ENCODE assay signal across 8 cellular contexts in the genomic region with DNA sequence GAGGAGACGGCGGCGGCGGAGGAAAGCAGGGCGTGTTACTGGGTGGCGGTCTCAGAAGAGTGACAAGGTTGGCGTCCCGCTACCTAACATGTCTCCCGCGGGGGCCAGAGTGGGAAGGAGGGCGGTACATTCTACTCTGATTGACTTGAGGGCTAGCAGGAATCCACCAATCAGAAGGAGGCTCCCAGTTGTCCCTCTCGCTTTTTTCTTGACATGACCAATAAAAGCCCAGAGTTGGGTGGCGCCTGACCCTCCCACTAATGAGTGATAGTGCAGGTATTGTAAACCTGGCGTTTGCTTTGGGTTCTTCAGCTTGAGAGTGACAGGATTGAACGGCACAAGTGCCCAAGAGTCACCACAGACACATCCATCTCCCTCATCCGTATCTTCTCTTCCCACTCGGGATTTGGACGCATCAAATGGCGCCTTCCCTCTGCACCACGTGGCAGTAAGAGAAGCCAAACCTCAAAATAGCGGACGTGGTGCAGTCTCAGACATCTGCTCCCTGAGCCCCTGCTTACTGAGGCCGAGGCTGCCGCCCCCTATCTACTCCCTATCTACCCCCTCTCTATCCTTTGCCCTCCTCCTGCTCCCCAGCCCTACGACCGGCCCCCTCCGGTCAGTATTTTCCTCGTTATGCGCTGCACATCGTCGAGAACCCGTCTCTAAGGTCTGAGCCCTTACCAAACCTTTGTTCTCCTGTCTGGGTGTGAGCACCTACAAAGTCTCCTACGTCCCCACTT. TPM values are rescaled to one million over a fixed set of nuclear protein-coding genes. Genes with fewer than 3 reads are reported as not detected.
DNase-seq lines count a peak whose midpoint lies in the region; ATAC-seq and TF ChIP-seq lines count a peak whose summit lies in the region.

No MANE protein-coding gene starts in this region.

- peak; percentile 95 for DNase-seq in GM13976 (ENCODE audit: low spot score)
- peak; percentile 94 for DNase-seq in NCI-H1436 treated with DMSO at 0.1 percent for 48 hours (lab: John Stamatoyannopoulos, UW)
- peak; percentile 71 to 94 (median 89) for DNase-seq in T-cell
- DNase-seq in amniotic stem cell (lab: John Stamatoyannopoulos, UW), result peak; percentile 95
- peak; percentile 82 for DNase-seq in left ventricle myocardium superior
- DNase-seq in prostate gland (ENCODE audit: low spot score), result peak; percentile 96

- no peak for TF ChIP-seq POLR2A in prostate gland (IDR thresholded peaks at IDR 0.05)

- TF ChIP-seq CTCF in GM13976 (IDR thresholded peaks at IDR 0.05; ENCODE audit: borderline replicate concordance, control extremely low read depth, extremely low read depth, insufficient read depth, missing control alignments), result no peak
- TF ChIP-seq CTCF in prostate gland (IDR thresholded peaks at IDR 0.05), result peak in 1 of 4 experiments; percentile 24

- under 1% methylated on average over 33 of the region's 33 CpGs for WGBS in prostate gland
- under 1% methylated on average over 33 of the region's 33 CpGs for WGBS in urinary bladder

- H3K4me3 ChIP-seq in prostate gland (peak overlapping the region; percentile 57 to 73), urinary bladder (ENCODE audit: low read depth, low read length) (peak overlapping the region; percentile 60)

- no peaks in the 10 kb centered on the region for H3K27me3 Mint-ChIP-seq in T-cell

- peak overlapping the region; percentile 94 to 99 (median 95) for H3K4me3 Mint-ChIP-seq in T-cell

- no peaks in the 10 kb centered on the region for H3K27me3 ChIP-seq in prostate gland (replicated peaks; ENCODE audit: insufficient read depth)

- H3K27ac ChIP-seq in prostate gland (peak overlapping the region; percentile 89 to 92), urinary bladder (ENCODE audit: low read depth) (no peak overlapping the region)

- POLR2A ChIA-PET in T-cell (lab: Charles Lee), result interaction anchor here (0.6 kb wide), 2 partner anchors 12 to 317 kb away, joined by 3 to 5 read pairs; a partner anchor contains a TSS

- H3K27ac Mint-ChIP-seq in T-cell, result peak overlapping the region; percentile 93

- in situ Hi-C loops in GM13976 (cut with MboI; ENCODE audit: low sequenced_read_pairs, unreplicated experiment), result no loop called here

- ATAC-seq in HG02852 (IDR thresholded peaks at IDR 0.05; ENCODE audit: unreplicated experiment) (peak; percentile 87), T-cell (replicated peaks in 1 of 4) (peak; percentile 91 to 93 (median 92)), left ventricle myocardium superior (peak; percentile 95)

- H3K36me3 ChIP-seq in prostate gland, result no peaks in the 10 kb centered on the region
- H3K36me3 ChIP-seq in urinary bladder (ENCODE audit: insufficient read depth), result no peaks in the 10 kb centered on the region

- H3K4me1 Mint-ChIP-seq in T-cell, result peaks cover 19 to 20% (median 19%) of the 10 kb centered on the region in 3 donors

- H3K9me3 Mint-ChIP-seq in T-cell, result no peaks in the 10 kb centered on the region

- H3K9me3 ChIP-seq in prostate gland, result no peaks in the 10 kb centered on the region

- CTCF ChIA-PET in T-cell (lab: Charles Lee), result no interaction called here

- H3K36me3 Mint-ChIP-seq in T-cell, result no peaks in the 10 kb centered on the region

- H3K4me1 ChIP-seq in prostate gland (replicated peaks) (no peaks in the 10 kb centered on the region), urinary bladder (ENCODE audit: insufficient read depth) (no peaks in the 10 kb centered on the region)

- intact Hi-C loops in left ventricle myocardium superior (cut with micrococcal nuclease), result no loop called here
- intact Hi-C loops in prostate gland (cut with DNase I), result loop anchor here (10.0 kb wide), 1 partner anchor 160 kb away; no protein-coding TSS in a partner anchor

RNA-seq across cellular contexts. Expression of a gene that starts 0.7 kb away (rescaled TPM):
- total RNA-seq in T-cell (1 to 10 TPM; 1.8 to 4.3 (median 4.0) TPM), left ventricle myocardium superior (0.89 TPM), prostate gland (1 to 10 TPM; 1.8 to 5.0 TPM), urinary bladder (15.3 TPM)
- 2.4 TPM for polyA plus RNA-seq in urinary bladder

RNA-seq across cellular contexts. Expression of a gene that starts 33.9 kb away (rescaled TPM):
- total RNA-seq in T-cell (100 to 1,000 TPM in 2 of 5 donors, 10 to 100 TPM in 3; 85.7 to 112 (median 95.0) TPM), left ventricle myocardium superior (102 TPM), prostate gland (10 to 100 TPM; 77.6 to 89.6 TPM), urinary bladder (122 TPM)
- 92.5 TPM for polyA plus RNA-seq in urinary bladder

RNA-seq across cellular contexts. Expression of a gene that starts 50.9 kb away (rescaled TPM):
- 10 to 100 TPM; 18.2 to 23.8 (median 19.6) TPM for total RNA-seq in T-cell
- 57.3 TPM for total RNA-seq in left ventricle myocardium superior
- 10 to 100 TPM; 41.9 to 63.9 TPM for total RNA-seq in prostate gland
- total RNA-seq in urinary bladder, result 49.1 TPM
- polyA plus RNA-seq in urinary bladder, result 43.2 TPM
